ENCODE assay signal across 1 cellular context in genomic region chr18:47758000-47758399, GRCh38.
TF ChIP-seq lines count a peak whose summit lies in the region.

No MANE protein-coding gene starts in this region.

TF ChIP-seq in IMR-90, 13 proteins besides CTCF, POLR2A, EP300 and RAD21 (continued from another document):
- TF ChIP-seq ELK1 (IDR thresholded peaks at IDR 0.05; ENCODE audit: borderline replicate concordance, low read depth, low read length) (no peak), CEBPB (IDR thresholded peaks at IDR 0.05; ENCODE audit: low read depth, low read length) (no peak)
TF ChIP-seq in IMR-90: peak in this region for 0.
